Comparison of ENCODE assay signal across 8 cellular contexts in genomic region chr11:2902784-2903671, GRCh38. TPM values are rescaled to one million over a fixed set of nuclear protein-coding genes. Genes with fewer than 3 reads are reported as not detected.
A peak's percentile ranks its signal among the peaks of the same experiment; 100 is the strongest.
DNase-seq lines count a peak whose midpoint lies in the region; ATAC-seq and TF ChIP-seq lines count a peak whose summit lies in the region.

No MANE protein-coding gene starts in this region.

- DNase-seq in DND-41: no peak
- DNase-seq in effector memory CD8-positive, alpha-beta T cell: no peak
- no peak for DNase-seq in neuronal stem cell (ENCODE audit: low spot score)
- no peak for DNase-seq in globus pallidus (ENCODE audit: low spot score)
- DNase-seq in activated CD4-positive, alpha-beta T cell treated with anti-CD3 and anti-CD28 coated beads, Interleukin-2, amount 50 U/mL, for 4 hours: no peak
- no peak for DNase-seq in cerebellum (ENCODE audit: low spot score)

- H3K4me3 ChIP-seq in DND-41 (ENCODE audit: low read depth in 1 of 2, low read length in 2 of 2) (peak overlapping the region; percentile 86 to 96), neuronal stem cell (ENCODE audit: low read length in 2 of 2) (peak overlapping the region; percentile 64 to 91)

- H3K4me1 ChIP-seq in DND-41 (ENCODE audit: insufficient read depth, low read length) (peaks cover 24% of the 10 kb centered on the region), neuronal stem cell (ENCODE audit: control insufficient read depth in 2 of 2, insufficient read depth in 1 of 2, low read depth in 1 of 2, low read length in 2 of 2) (peaks cover 9 to 15% of the 10 kb centered on the region in 2 donors)

- peak overlapping the region; percentile 92 for H3K9ac ChIP-seq in DND-41 (ENCODE audit: low read depth, low read length)
- H3K9ac ChIP-seq in neuronal stem cell (ENCODE audit: low read depth, low read length, poor library complexity): peak overlapping the region; percentile 64

- H3K79me1 ChIP-seq in neuronal stem cell (ENCODE audit: low read depth, low read length): no peaks in the 10 kb centered on the region

- H3K9me3 ChIP-seq in DND-41 (ENCODE audit: insufficient read depth, low read length, severe bottlenecking) (no peaks in the 10 kb centered on the region), neuronal stem cell (replicated peaks in 1 of 2; ENCODE audit: control insufficient read depth in 2 of 2, insufficient read depth in 1 of 2, low read depth in 1 of 2, low read length in 2 of 2) (peaks cover 0 to 2% of the 10 kb centered on the region in 2 donors)

- ATAC-seq in DND-41 (ENCODE audit: insufficient read depth, low read depth): no peak
- ATAC-seq in effector memory CD8-positive, alpha-beta T cell (replicated peaks): no peak
- no peak for ATAC-seq in GM19324 (IDR thresholded peaks at IDR 0.05; ENCODE audit: low FRiP score, unreplicated experiment)

- peak overlapping the region; percentile 46 for H3K23ac ChIP-seq in neuronal stem cell (ENCODE audit: low read depth, low read length, poor library complexity)

- peaks cover 35 to 41% of the 10 kb centered on the region in 2 donors for H3K4me1 Mint-ChIP-seq in effector memory CD8-positive, alpha-beta T cell (ENCODE audit: low read depth in 2 of 2)

- peak overlapping the region; percentile 98 for H3K4me2 ChIP-seq in DND-41 (ENCODE audit: insufficient read depth, low read length)
- peak overlapping the region; percentile 87 for H3K4me2 ChIP-seq in neuronal stem cell (ENCODE audit: insufficient read depth, low read length, poor library complexity, severe bottlenecking)

- H3K4me3 Mint-ChIP-seq in effector memory CD8-positive, alpha-beta T cell: peak overlapping the region; percentile 71 to 92

- TF ChIP-seq EP300 in Ishikawa (IDR thresholded peaks at IDR 0.05; ENCODE audit: borderline replicate concordance): no peak

- peaks cover 0 to 5% of the 10 kb centered on the region in 2 donors for H3K9me3 Mint-ChIP-seq in effector memory CD8-positive, alpha-beta T cell

- H4K20me1 ChIP-seq in DND-41 (ENCODE audit: insufficient read depth, low read length): no peaks in the 10 kb centered on the region

- H2AFZ ChIP-seq in DND-41 (ENCODE audit: low read depth, low read length) (peak overlapping the region; percentile 99), neuronal stem cell (ENCODE audit: low read length) (peak overlapping the region; percentile 99)

- no peak overlapping the region for H4K91ac ChIP-seq in neuronal stem cell (ENCODE audit: low read depth, low read length, poor library complexity)

- H4K8ac ChIP-seq in neuronal stem cell (ENCODE audit: low read depth, low read length): no peak overlapping the region

- no peak overlapping the region for H3K4ac ChIP-seq in neuronal stem cell (ENCODE audit: low read length)

- H3K36me3 Mint-ChIP-seq in effector memory CD8-positive, alpha-beta T cell (ENCODE audit: insufficient read depth): peaks cover 7% of the 10 kb centered on the region

- TF ChIP-seq RAD21 in Ishikawa (IDR thresholded peaks at IDR 0.05; ENCODE audit: low read depth): no peak

- H3K36me3 ChIP-seq in DND-41 (ENCODE audit: insufficient read depth, low read length): no peaks in the 10 kb centered on the region
- H3K36me3 ChIP-seq in neuronal stem cell (replicated peaks in 1 of 2; ENCODE audit: control insufficient read depth in 2 of 2, insufficient read depth in 2 of 2, low read length in 2 of 2): no peaks in the 10 kb centered on the region

- H2BK5ac ChIP-seq in neuronal stem cell (ENCODE audit: low read length): no peak overlapping the region

- H3K79me2 ChIP-seq in DND-41 (ENCODE audit: insufficient read depth, low read length): no peaks in the 10 kb centered on the region

- peak overlapping the region; percentile 96 for H2BK15ac ChIP-seq in neuronal stem cell (ENCODE audit: low read length)

- H2BK12ac ChIP-seq in neuronal stem cell (ENCODE audit: low read length): no peak overlapping the region

- H3K27ac ChIP-seq in DND-41 (ENCODE audit: low read length) (peak overlapping the region; percentile 88), neuronal stem cell (replicated peaks; ENCODE audit: low read length) (no peak overlapping the region)

- TF ChIP-seq CTCF in DND-41 (IDR thresholded peaks at IDR 0.05; ENCODE audit: borderline replicate concordance, extremely low read depth, low read length, poor library complexity, severe bottlenecking): no peak

- H2BK120ac ChIP-seq in neuronal stem cell (ENCODE audit: low read depth, low read length): peak overlapping the region; percentile 64

- H3K18ac ChIP-seq in neuronal stem cell (ENCODE audit: low read length): peak overlapping the region; percentile 44

- H3K27me3 ChIP-seq in DND-41 (ENCODE audit: insufficient read depth, low read length, poor library complexity) (no peaks in the 10 kb centered on the region), neuronal stem cell (ENCODE audit: control insufficient read depth in 3 of 3, insufficient read depth in 3 of 3, low read depth in 1 of 3, low read length in 3 of 3) (no peaks in the 10 kb centered on the region)

- no CpG with 5 or more reads among the region's 23 CpGs for WGBS in neuronal stem cell (ENCODE audit: extremely low coverage in 2 of 2, insufficient read length in 2 of 2, insufficient replicate concordance in 1 of 2), 2 donors

- peak overlapping the region in 1 of 2 donors; percentile 32 for H3K27ac Mint-ChIP-seq in effector memory CD8-positive, alpha-beta T cell

- H3K14ac ChIP-seq in neuronal stem cell (ENCODE audit: low read length): no peak overlapping the region

- H3K27me3 Mint-ChIP-seq in effector memory CD8-positive, alpha-beta T cell: no peaks in the 10 kb centered on the region

- H2AK5ac ChIP-seq in neuronal stem cell (ENCODE audit: low read depth, low read length): peak overlapping the region; percentile 54

TF ChIP-seq in Ishikawa, 13 proteins besides CTCF, POLR2A, EP300 and RAD21:
- TF ChIP-seq USF1 (IDR thresholded peaks at IDR 0.05) (no peak), MAX (IDR thresholded peaks at IDR 0.05) (0 out of 2 replicates have a peak, but pooled peaks have one; percentile 1), FOXM1 (IDR thresholded peaks at IDR 0.05; ENCODE audit: borderline replicate concordance, low read depth) (no peak), ZBTB7A (IDR thresholded peaks at IDR 0.05; ENCODE audit: low read depth) (no peak)
TF ChIP-seq in Ishikawa: peak in this region for 1.

RNA-seq across cellular contexts. Expression of gene CDKN1C, which starts 17.5 kb away (rescaled TPM):
- 45.4 TPM for polyA plus RNA-seq in neuronal stem cell (2013, experiment 1 of 2)
- 48.3 TPM for polyA plus RNA-seq in neuronal stem cell (2013, experiment 2 of 2)
- total RNA-seq in cerebellum: 21.8 TPM

RNA-seq across cellular contexts. Expression of gene PHLDA2, which starts 26.2 kb away (rescaled TPM):
- polyA plus RNA-seq in neuronal stem cell (2013, experiment 1 of 2): 6.3 TPM
- 6.8 TPM for polyA plus RNA-seq in neuronal stem cell (2013, experiment 2 of 2)
- not detected for total RNA-seq in cerebellum
